Comparison of ENCODE assay signal across 25 cellular contexts in genomic region chrX:52425710-52426245, GRCh38. TPM values are rescaled to one million over a fixed set of nuclear protein-coding genes. Genes with fewer than 3 reads are reported as not detected.
DNase-seq lines count a peak whose midpoint lies in the region; ATAC-seq and TF ChIP-seq lines count a peak whose summit lies in the region.
"Had no signal": no experiment of that assay in that cellular context is flagged by ENCODE, and none has a peak within 500 bp of the region (broad histone marks: within the 10 kb centered on the region; RNA-seq: fewer than 3 reads in every experiment).

No MANE protein-coding gene starts in this region.

- H3K4me3 ChIP-seq in brain microvascular endothelial cell (ENCODE audit: low read depth, low read length): no peak overlapping the region
- H3K4me3 ChIP-seq: A549, body of pancreas, lung, vagina had no signal

- DNase-seq in AG08396 (ENCODE audit: low spot score) (peak; percentile 12), HCEC 1CT (peak; percentile 25), brain microvascular endothelial cell (peak; percentile 10), iris pigment epithelial cell (ENCODE audit: low read depth) (peak; percentile 42), left lobe of liver (ENCODE audit: low spot score) (no peak), T-helper 9 cell (no peak), KG1 (lab: John Stamatoyannopoulos, UW) (no peak)
- DNase-seq: activated CD4-positive, CD25-positive, alpha-beta regulatory T cell treated with anti-CD3 and anti-CD28 coated beads, Interleukin-2, amount 50 U/mL, for 72 hours; activated naive CD4-positive, alpha-beta T cell treated with anti-CD3 and anti-CD28 coated beads, Interleukin-2, amount 10 ng/mL, durations not matched to agents 7 days and 5 days; activated T-cell treated with anti-CD3 and anti-CD28 coated beads, Interleukin-2, amount 50 U/mL, for 4 hours; body of pancreas; CD4-positive, CD25-positive, alpha-beta regulatory T cell; foreskin keratinocyte; H9; hippocampal formation; islet precursor cell; NCI-H1417 treated with DMSO at 0.1 percent for 48 hours; NCI-H524; right cardiac atrium; substantia nigra had no signal

- ATAC-seq in left lobe of liver (no peak), GM21737 (IDR thresholded peaks at IDR 0.05; ENCODE audit: unreplicated experiment) (no peak)
- ATAC-seq: A549; activated T-cell treated with anti-CD3 and anti-CD28 coated beads, Interleukin-2, amount 50 U/mL, for 4 hours; body of pancreas; foreskin keratinocyte had no signal

- H3K27ac ChIP-seq in brain microvascular endothelial cell: no peak overlapping the region
- H3K27ac ChIP-seq: A549, body of pancreas, foreskin keratinocyte, vagina had no signal

- no peaks in the 10 kb centered on the region for H3K36me3 ChIP-seq in brain microvascular endothelial cell (replicated peaks)
- H3K36me3 ChIP-seq: vagina had no signal

- no peak for TF ChIP-seq CTCF in brain microvascular endothelial cell (IDR thresholded peaks at IDR 0.05; ENCODE audit: low read depth, low read length, missing control alignments)

- in situ Hi-C loops in brain microvascular endothelial cell (cut with HindIII; ENCODE audit: low pct_ligation_motif_present, low sequenced_read_pairs): no loop called here

- H3K27me3 ChIP-seq in brain microvascular endothelial cell (replicated peaks): no peaks in the 10 kb centered on the region
- H3K27me3 ChIP-seq: body of pancreas, foreskin keratinocyte, vagina had no signal

RNA-seq across cellular contexts. Expression of gene XAGE2, which starts 57.0 kb away (rescaled TPM):
- not detected for total RNA-seq in left lobe of liver
- total RNA-seq: activated T-cell treated with anti-CD3 and anti-CD28 coated beads, Interleukin-2, amount 50 U/mL, for 4 hours; body of pancreas; CD4-positive, CD25-positive, alpha-beta regulatory T cell; foreskin keratinocyte; H9; omental fat pad; right cardiac atrium; vagina had no signal

Comparison
In these comparisons a context has a peak if more than half of its experiments do, and no peak if none do; other contexts are left out.
1. DNase-seq: peak in AG08396 (single experiment), HCEC 1CT (single experiment), brain microvascular endothelial cell (single experiment) and iris pigment epithelial cell (single experiment); none in left lobe of liver (single experiment), T-helper 9 cell (single experiment) and KG1 (single experiment).